25 cellular contexts compared by ENCODE assay signal in genomic region chr3:10253731-10254130, GRCh38. TPM values are rescaled to one million over a fixed set of nuclear protein-coding genes. Genes with fewer than 3 reads are reported as not detected.
DNase-seq lines count a peak whose midpoint lies in the region; ATAC-seq and TF ChIP-seq lines count a peak whose summit lies in the region.
"Had no signal": no experiment of that assay in that cellular context is flagged by ENCODE, and none has a peak within 500 bp of the region (broad histone marks: within the 10 kb centered on the region; RNA-seq: fewer than 3 reads in every experiment).

No MANE protein-coding gene starts in this region.

- peak overlapping the region; percentile 22 for H3K27ac Mint-ChIP-seq in T-helper 2 cell treated with Interferon-gamma antibody and Interleukin-4, amounts not matched to agents 5 μg/mL and 100 μg/mL, for 36 hours
- H3K27ac Mint-ChIP-seq in CD14-positive monocyte (peak overlapping the region in 6 of 7 donors; percentile 21 to 88 (median 62)), memory B cell (peak overlapping the region; percentile 39)
- peak overlapping the region; percentile 49 for H3K27ac Mint-ChIP-seq in activated T-helper 17 cell treated with anti-CD3 and anti-CD28 coated beads, Interleukin-2, amount 50 U/mL, for 72 hours

- H3K4me1 Mint-ChIP-seq in T-helper 2 cell treated with Interferon-gamma antibody and Interleukin-4, amounts not matched to agents 5 μg/mL and 100 μg/mL, for 36 hours (ENCODE audit: low read depth), result peaks cover 56% of the 10 kb centered on the region
- peaks cover 42% of the 10 kb centered on the region for H3K4me1 Mint-ChIP-seq in CD14-positive monocyte
- peaks cover 52% of the 10 kb centered on the region for H3K4me1 Mint-ChIP-seq in activated T-helper 17 cell treated with anti-CD3 and anti-CD28 coated beads, Interleukin-2, amount 50 U/mL, for 72 hours
- H3K4me1 Mint-ChIP-seq in memory B cell, result peaks cover 59% of the 10 kb centered on the region

- intact Hi-C loops in CD14-positive monocyte (cut with micrococcal nuclease), result loop anchor here in 1 of 2 donors (5.0 kb wide), 1 partner anchor 136 kb away; the partner anchor contains the start of gene BRK1

- no peak for DNase-seq in T-helper 2 cell treated with Interferon-gamma antibody and Interleukin-4, amounts not matched to agents 5 μg/mL and 100 μg/mL, for 36 hours (ENCODE audit: low spot score)
- no peak for DNase-seq in T-helper 2 cell
- DNase-seq in CD14-positive monocyte (ENCODE audit: low spot score), result no peak
- no peak for DNase-seq in memory B cell (ENCODE audit: low spot score in 2 of 2)
- DNase-seq in NOMO-1 (lab: John Stamatoyannopoulos, UW; ENCODE audit: unreplicated experiment in 2 of 2), result no peak
- no peak for DNase-seq in DMS153 treated with DMSO at 0.1 percent for 48 hours (lab: John Stamatoyannopoulos, UW; ENCODE audit: unreplicated experiment)
- DNase-seq in activated CD4-positive, CD25-positive, alpha-beta regulatory T cell (lab: John Stamatoyannopoulos, UW), result no peak
- DNase-seq: 8988T; activated CD4-positive, alpha-beta T cell treated with anti-CD3 and anti-CD28 coated beads, Interleukin-2, amount 50 U/mL, for 1 hour; BE2C; central memory CD4-positive, alpha-beta T cell; DMS 273 treated with DMSO at 0.1 percent for 48 hours; IMR-90; kidney glomerular epithelial cell; MG63; NCI-H1436; NCI-H2171 treated with DMSO at 0.1 percent for 48 hours; nephron progenitor cell; SK-N-SH; stimulated activated CD4-positive, alpha-beta T cell treated with anti-CD3 and anti-CD28 coated beads, Interleukin-4, amount 100 ng/mL, for 1 hour had no signal

- no peak for ATAC-seq in activated T-helper 17 cell treated with anti-CD3 and anti-CD28 coated beads, Interleukin-2, amount 50 U/mL, for 72 hours (replicated peaks)
- no peak for ATAC-seq in memory B cell (ENCODE audit: low read depth)
- ATAC-seq: gastroesophageal sphincter, GM12878, Panc1 had no signal

- TF ChIP-seq CTCF in CD14-positive monocyte (IDR thresholded peaks at IDR 0.05), result no peak

- H3K9me3 Mint-ChIP-seq in T-helper 2 cell treated with Interferon-gamma antibody and Interleukin-4, amounts not matched to agents 5 μg/mL and 100 μg/mL, for 36 hours, result no peaks in the 10 kb centered on the region
- H3K9me3 Mint-ChIP-seq in CD14-positive monocyte (peaks cover 0 to 6% (median 0%) of the 10 kb centered on the region in 7 donors), memory B cell (no peaks in the 10 kb centered on the region)
- no peaks in the 10 kb centered on the region for H3K9me3 Mint-ChIP-seq in activated T-helper 17 cell treated with anti-CD3 and anti-CD28 coated beads, Interleukin-2, amount 50 U/mL, for 72 hours
- H3K9me3 Mint-ChIP-seq: nephron progenitor cell had no signal

- H3K27me3 Mint-ChIP-seq in T-helper 2 cell treated with Interferon-gamma antibody and Interleukin-4, amounts not matched to agents 5 μg/mL and 100 μg/mL, for 36 hours (ENCODE audit: low read depth), result no peaks in the 10 kb centered on the region
- H3K27me3 Mint-ChIP-seq in CD14-positive monocyte (ENCODE audit: low read depth in 3 of 3) (no peaks in the 10 kb centered on the region), memory B cell (no peaks in the 10 kb centered on the region)
- no peaks in the 10 kb centered on the region for H3K27me3 Mint-ChIP-seq in activated T-helper 17 cell treated with anti-CD3 and anti-CD28 coated beads, Interleukin-2, amount 50 U/mL, for 72 hours

- peaks cover 76% of the 10 kb centered on the region for H3K36me3 Mint-ChIP-seq in T-helper 2 cell treated with Interferon-gamma antibody and Interleukin-4, amounts not matched to agents 5 μg/mL and 100 μg/mL, for 36 hours (ENCODE audit: low read depth)
- H3K36me3 Mint-ChIP-seq in CD14-positive monocyte (peaks cover 52 to 72% of the 10 kb centered on the region in 2 donors), memory B cell (peaks cover 23% of the 10 kb centered on the region)
- H3K36me3 Mint-ChIP-seq in activated T-helper 17 cell treated with anti-CD3 and anti-CD28 coated beads, Interleukin-2, amount 50 U/mL, for 72 hours (ENCODE audit: low read depth), result peaks cover 100% of the 10 kb centered on the region

- peak overlapping the region; percentile 13 for H3K4me3 Mint-ChIP-seq in T-helper 2 cell treated with Interferon-gamma antibody and Interleukin-4, amounts not matched to agents 5 μg/mL and 100 μg/mL, for 36 hours
- H3K4me3 Mint-ChIP-seq in CD14-positive monocyte (no peak overlapping the region), memory B cell (no peak overlapping the region)
- peak overlapping the region; percentile 94 for H3K4me3 Mint-ChIP-seq in activated T-helper 17 cell treated with anti-CD3 and anti-CD28 coated beads, Interleukin-2, amount 50 U/mL, for 72 hours
- H3K4me3 Mint-ChIP-seq: nephron progenitor cell had no signal

RNA-seq across cellular contexts. Expression of gene TATDN2, which starts 5.5 kb away (rescaled TPM):
- polyA plus RNA-seq in CD14-positive monocyte, result 1 to 10 TPM; 6.0 TPM
- 10 to 100 TPM; 56.7 to 71.7 TPM for total RNA-seq in activated T-helper 17 cell treated with anti-CD3 and anti-CD28 coated beads, Interleukin-2, amount 50 U/mL, for 72 hours

RNA-seq across cellular contexts. Expression of gene GHRL, which starts 39.0 kb away (rescaled TPM):
- 1 to 10 TPM; 2.3 to 7.0 TPM for polyA plus RNA-seq in CD14-positive monocyte
- total RNA-seq in activated T-helper 17 cell treated with anti-CD3 and anti-CD28 coated beads, Interleukin-2, amount 50 U/mL, for 72 hours, result under 1 TPM; 0.34 to 0.58 TPM
- total RNA-seq: IMR-90, urinary bladder had no signal
- polyA plus RNA-seq: SK-N-SH had no signal

Comparison
In these comparisons a context has a peak if more than half of its experiments do, and no peak if none do; other contexts are left out.
1. H3K4me3 Mint-ChIP-seq: peak in T-helper 2 cell treated with Interferon-gamma antibody and Interleukin-4, amounts not matched to agents 5 μg/mL and 100 μg/mL, for 36 hours (single experiment) and activated T-helper 17 cell treated with anti-CD3 and anti-CD28 coated beads, Interleukin-2, amount 50 U/mL, for 72 hours (single experiment); none in CD14-positive monocyte (0 of 2) and memory B cell (single experiment).
2. Peak in every context shown above with its lines, with median percentiles within 50 percentile points of each other: H3K27ac Mint-ChIP-seq.